Comparison of ENCODE assay signal across 19 cellular contexts in genomic region chr14:23828001-23828400, GRCh38.
"Had no signal": no experiment of that assay in that cellular context is flagged by ENCODE, and none has a peak within 500 bp of the region (broad histone marks: within the 10 kb centered on the region; RNA-seq: fewer than 3 reads in every experiment).

No MANE protein-coding gene starts in this region.

- H3K27me3 ChIP-seq: hepatocyte, left lung, neural progenitor cell, sigmoid colon, upper lobe of right lung had no signal

- H3K4me3 ChIP-seq: hepatocyte, left lung, lung, neural progenitor cell, sigmoid colon, upper lobe of right lung had no signal

- H3K4me2 ChIP-seq: hepatocyte, neural progenitor cell had no signal

- H3K27ac ChIP-seq: hepatocyte, left lung, neural progenitor cell, upper lobe of right lung had no signal

- H3K79me2 ChIP-seq: hepatocyte had no signal

- H3K4me1 ChIP-seq: neural progenitor cell had no signal

- H2AFZ ChIP-seq: hepatocyte, neural progenitor cell had no signal

- DNase-seq: activated CD4-positive, alpha-beta memory T cell treated with anti-CD3 and anti-CD28 coated beads for 36 hours; activated CD4-positive, alpha-beta T cell treated with anti-CD3 and anti-CD28 coated beads for 36 hours; activated effector memory CD4-positive, alpha-beta T cell treated with anti-CD3 and anti-CD28 coated beads, Interleukin-2, amount 50 U/mL, for 16 hours; activated naive CD4-positive, alpha-beta T cell treated with anti-CD3 and anti-CD28 coated beads, Interleukin-2, amount 10 ng/mL, durations not matched to agents 7 days and 5 days; activated naive CD8-positive, alpha-beta T cell treated with anti-CD3 and anti-CD28 coated beads, Interleukin-2, amount 50 U/mL, for 24 hours; effector memory CD4-positive, alpha-beta T cell; foreskin melanocyte; immature natural killer cell; left lung; naive thymus-derived CD8-positive, alpha-beta T cell; posterior cingulate gyrus; sigmoid colon; stimulated activated CD4-positive, alpha-beta T cell treated with anti-CD3 and anti-CD28 coated beads, Interleukin-4, amount 100 ng/mL, for 24 hours; stimulated activated naive CD8-positive, alpha-beta T cell treated with anti-CD3 and anti-CD28 coated beads, Interleukin-15, Interleukin-2, amounts not matched to agents 100 U/mL and 50 U/mL, for 24 hours; T-helper 9 cell; upper lobe of right lung had no signal

- H3K9me3 ChIP-seq: left lung, sigmoid colon, upper lobe of right lung had no signal

- H3K36me3 ChIP-seq: left lung, neural progenitor cell, sigmoid colon, upper lobe of right lung had no signal

- H3K9ac ChIP-seq: neural progenitor cell had no signal

- ATAC-seq: activated CD4-positive, alpha-beta T cell treated with anti-CD3 and anti-CD28 coated beads for 36 hours; activated naive CD8-positive, alpha-beta T cell treated with anti-CD3 and anti-CD28 coated beads, Interleukin-2, amount 50 U/mL, for 24 hours; left lung; naive thymus-derived CD8-positive, alpha-beta T cell; stimulated activated naive CD8-positive, alpha-beta T cell treated with anti-CD3 and anti-CD28 coated beads, Interleukin-15, Interleukin-2, amounts not matched to agents 100 U/mL and 50 U/mL, for 24 hours had no signal
